Comparison of ENCODE assay signal across 29 cellular contexts in genomic region chr19:16043156-16043757, GRCh38.
"Had no signal": no experiment of that assay in that cellular context is flagged by ENCODE, and none has a peak within 500 bp of the region (broad histone marks: within the 10 kb centered on the region; RNA-seq: fewer than 3 reads in every experiment).

No MANE protein-coding gene starts in this region.

- H3K36me3 Mint-ChIP-seq: activated CD4-positive, alpha-beta memory T cell treated with anti-CD3 and anti-CD28 coated beads for 36 hours; activated CD8-positive, alpha-beta memory T cell treated with anti-CD3 and anti-CD28 coated beads, Interleukin-2, amount 10 ng/mL, durations not matched to agents 7 days and 5 days; activated naive CD4-positive, alpha-beta T cell treated with anti-CD3 and anti-CD28 coated beads, Interleukin-2, amount 50 U/mL, for 24 hours; activated naive CD8-positive, alpha-beta T cell treated with anti-CD3 and anti-CD28 coated beads for 36 hours had no signal

- H3K9me3 Mint-ChIP-seq: activated CD4-positive, alpha-beta memory T cell treated with anti-CD3 and anti-CD28 coated beads for 36 hours; activated CD4-positive, alpha-beta T cell treated with anti-CD3 and anti-CD28 coated beads, Interleukin-2, amount 10 ng/mL, durations not matched to agents 24 days and 14 days; activated naive CD4-positive, alpha-beta T cell treated with anti-CD3 and anti-CD28 coated beads for 36 hours; activated naive CD4-positive, alpha-beta T cell treated with anti-CD3 and anti-CD28 coated beads, Interleukin-2, amount 50 U/mL, for 24 hours; activated naive CD8-positive, alpha-beta T cell treated with anti-CD3 and anti-CD28 coated beads for 36 hours; activated naive CD8-positive, alpha-beta T cell treated with anti-CD3 and anti-CD28 coated beads, Interleukin-2, amount 50 U/mL, for 24 hours; activated T-helper 2 cell treated with anti-CD3 and anti-CD28 coated beads, Interferon-gamma antibody, Interleukin-2, Interleukin-4, amounts not matched to agents 10 μg/mL and 5 μg/mL and 100 μg/mL, durations not matched to agents 14 hours and 24 hours and 36 hours; effector memory CD8-positive, alpha-beta T cell had no signal

- DNase-seq: activated CD4-positive, alpha-beta memory T cell treated with anti-CD3 and anti-CD28 coated beads for 36 hours; activated CD4-positive, alpha-beta T cell treated with anti-CD3 and anti-CD28 coated beads for 36 hours; activated CD4-positive, alpha-beta T cell treated with anti-CD3 and anti-CD28 coated beads, Interleukin-2, amount 10 ng/mL, durations not matched to agents 24 days and 14 days; activated CD4-positive, CD25-positive, alpha-beta regulatory T cell; activated CD4-positive, CD25-positive, alpha-beta regulatory T cell treated with anti-CD3 and anti-CD28 coated beads, Interleukin-2, amount 50 U/mL, for 72 hours; activated CD8-positive, alpha-beta memory T cell treated with anti-CD3 and anti-CD28 coated beads, Interleukin-2, amount 10 ng/mL, durations not matched to agents 7 days and 5 days; activated CD8-positive, alpha-beta memory T cell treated with anti-CD3 and anti-CD28 coated beads, Interleukin-2, amount 50 U/mL, for 4 hours; activated CD8-positive, alpha-beta T cell treated with anti-CD3 and anti-CD28 coated beads, Interleukin-2, amount 10 ng/mL, durations not matched to agents 7 days and 5 days; activated effector memory CD4-positive, alpha-beta T cell treated with anti-CD3 and anti-CD28 coated beads, Interleukin-2, amount 50 U/mL, for 16 hours; activated naive CD4-positive, alpha-beta T cell treated with anti-CD3 and anti-CD28 coated beads for 36 hours; activated naive CD8-positive, alpha-beta T cell treated with anti-CD3 and anti-CD28 coated beads for 36 hours; activated naive CD8-positive, alpha-beta T cell treated with anti-CD3 and anti-CD28 coated beads, Interleukin-2, amount 50 U/mL, for 24 hours; activated T-cell treated with anti-CD3 and anti-CD28 coated beads, Interleukin-2, amount 50 U/mL, for 1 hour; adrenal gland; amygdala; caudate nucleus; cortex of kidney; dermis blood vessel endothelial cell; effector CD4-positive, alpha-beta T cell; effector memory CD8-positive, alpha-beta T cell; erythroblast; gastrocnemius medialis; glutamatergic neuron; heart left ventricle; T-helper 1 cell; T-helper 2 cell had no signal

- H3K27ac Mint-ChIP-seq: activated CD4-positive, alpha-beta memory T cell treated with anti-CD3 and anti-CD28 coated beads for 36 hours; activated CD4-positive, alpha-beta T cell treated with anti-CD3 and anti-CD28 coated beads for 36 hours; activated CD4-positive, alpha-beta T cell treated with anti-CD3 and anti-CD28 coated beads, Interleukin-2, amount 10 ng/mL, durations not matched to agents 24 days and 14 days; activated CD8-positive, alpha-beta memory T cell treated with anti-CD3 and anti-CD28 coated beads, Interleukin-2, amount 10 ng/mL, durations not matched to agents 7 days and 5 days; activated CD8-positive, alpha-beta T cell treated with anti-CD3 and anti-CD28 coated beads, Interleukin-2, amount 10 ng/mL, durations not matched to agents 7 days and 5 days; activated naive CD4-positive, alpha-beta T cell treated with anti-CD3 and anti-CD28 coated beads for 36 hours; activated naive CD4-positive, alpha-beta T cell treated with anti-CD3 and anti-CD28 coated beads, Interleukin-2, amount 50 U/mL, for 24 hours; activated naive CD8-positive, alpha-beta T cell treated with anti-CD3 and anti-CD28 coated beads for 36 hours; activated naive CD8-positive, alpha-beta T cell treated with anti-CD3 and anti-CD28 coated beads, Interleukin-2, amount 50 U/mL, for 24 hours; activated T-helper 2 cell treated with anti-CD3 and anti-CD28 coated beads, Interferon-gamma antibody, Interleukin-2, Interleukin-4, amounts not matched to agents 10 μg/mL and 5 μg/mL and 100 μg/mL, durations not matched to agents 14 hours and 24 hours and 36 hours; effector memory CD8-positive, alpha-beta T cell had no signal

- ATAC-seq: activated CD4-positive, alpha-beta T cell treated with anti-CD3 and anti-CD28 coated beads for 36 hours; activated CD8-positive, alpha-beta memory T cell treated with anti-CD3 and anti-CD28 coated beads, Interleukin-2, amount 10 ng/mL, durations not matched to agents 7 days and 5 days; activated CD8-positive, alpha-beta T cell treated with anti-CD3 and anti-CD28 coated beads, Interleukin-2, amount 10 ng/mL, durations not matched to agents 7 days and 5 days; activated naive CD8-positive, alpha-beta T cell treated with anti-CD3 and anti-CD28 coated beads, Interleukin-2, amount 50 U/mL, for 24 hours; effector memory CD8-positive, alpha-beta T cell; foreskin keratinocyte; gastrocnemius medialis; heart left ventricle had no signal

- H3K4me3 Mint-ChIP-seq: activated CD4-positive, alpha-beta memory T cell treated with anti-CD3 and anti-CD28 coated beads for 36 hours; activated CD4-positive, alpha-beta T cell treated with anti-CD3 and anti-CD28 coated beads for 36 hours; activated CD4-positive, alpha-beta T cell treated with anti-CD3 and anti-CD28 coated beads, Interleukin-2, amount 10 ng/mL, durations not matched to agents 24 days and 14 days; activated CD8-positive, alpha-beta memory T cell treated with anti-CD3 and anti-CD28 coated beads, Interleukin-2, amount 10 ng/mL, durations not matched to agents 7 days and 5 days; activated CD8-positive, alpha-beta T cell treated with anti-CD3 and anti-CD28 coated beads, Interleukin-2, amount 10 ng/mL, durations not matched to agents 7 days and 5 days; activated naive CD4-positive, alpha-beta T cell treated with anti-CD3 and anti-CD28 coated beads for 36 hours; activated naive CD4-positive, alpha-beta T cell treated with anti-CD3 and anti-CD28 coated beads, Interleukin-2, amount 50 U/mL, for 24 hours; activated naive CD8-positive, alpha-beta T cell treated with anti-CD3 and anti-CD28 coated beads for 36 hours; activated naive CD8-positive, alpha-beta T cell treated with anti-CD3 and anti-CD28 coated beads, Interleukin-2, amount 50 U/mL, for 24 hours; effector memory CD8-positive, alpha-beta T cell had no signal

- H3K27me3 Mint-ChIP-seq: activated naive CD4-positive, alpha-beta T cell treated with anti-CD3 and anti-CD28 coated beads, Interleukin-2, amount 50 U/mL, for 24 hours; activated naive CD8-positive, alpha-beta T cell treated with anti-CD3 and anti-CD28 coated beads for 36 hours had no signal
